Comparison of ENCODE assay signal across 1 cellular context in the genomic region with DNA sequence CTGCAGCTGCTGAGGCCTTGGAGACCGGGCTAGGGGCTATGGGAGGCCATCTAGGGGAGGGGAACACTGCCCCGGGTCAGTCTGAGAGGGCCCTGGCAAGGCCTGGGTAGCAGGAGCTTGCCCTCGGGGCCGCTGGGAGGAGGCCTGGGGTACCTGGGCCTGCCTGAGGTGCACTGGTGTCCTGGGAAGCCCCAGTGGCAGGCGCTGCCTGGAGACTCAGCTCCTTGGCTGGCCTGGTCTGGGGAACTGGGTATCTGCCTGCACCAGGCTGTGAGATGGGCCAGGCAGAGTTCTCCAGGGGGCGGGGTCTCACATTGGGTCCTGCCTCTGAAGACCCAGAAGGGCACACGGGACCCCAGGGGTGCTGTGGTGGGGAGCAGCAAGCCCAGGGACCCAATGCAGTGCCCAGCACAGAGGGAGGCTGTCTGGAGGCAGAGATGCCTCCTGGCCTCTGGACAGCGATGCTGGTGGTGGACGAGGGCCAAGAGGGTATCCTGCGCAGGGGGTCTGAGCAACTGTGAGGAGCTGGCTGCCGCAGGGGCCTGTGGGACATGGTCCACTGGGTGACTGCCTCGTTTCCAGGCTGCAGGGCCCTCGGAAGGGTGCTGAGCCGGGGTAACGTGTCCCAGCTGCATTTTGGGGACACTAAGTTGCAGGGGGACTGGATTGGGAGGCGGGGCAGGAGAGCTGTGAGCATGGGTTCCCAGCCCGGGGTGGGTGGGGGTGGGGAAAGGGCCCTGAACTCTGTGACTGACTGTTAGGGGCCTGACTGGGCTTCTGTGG.
TF ChIP-seq lines count a peak whose summit lies in the region.

No MANE protein-coding gene starts in this region.

TF ChIP-seq in HCT116, 20 proteins besides CTCF, POLR2A, EP300 and RAD21:
- TF ChIP-seq, protein P1, sequence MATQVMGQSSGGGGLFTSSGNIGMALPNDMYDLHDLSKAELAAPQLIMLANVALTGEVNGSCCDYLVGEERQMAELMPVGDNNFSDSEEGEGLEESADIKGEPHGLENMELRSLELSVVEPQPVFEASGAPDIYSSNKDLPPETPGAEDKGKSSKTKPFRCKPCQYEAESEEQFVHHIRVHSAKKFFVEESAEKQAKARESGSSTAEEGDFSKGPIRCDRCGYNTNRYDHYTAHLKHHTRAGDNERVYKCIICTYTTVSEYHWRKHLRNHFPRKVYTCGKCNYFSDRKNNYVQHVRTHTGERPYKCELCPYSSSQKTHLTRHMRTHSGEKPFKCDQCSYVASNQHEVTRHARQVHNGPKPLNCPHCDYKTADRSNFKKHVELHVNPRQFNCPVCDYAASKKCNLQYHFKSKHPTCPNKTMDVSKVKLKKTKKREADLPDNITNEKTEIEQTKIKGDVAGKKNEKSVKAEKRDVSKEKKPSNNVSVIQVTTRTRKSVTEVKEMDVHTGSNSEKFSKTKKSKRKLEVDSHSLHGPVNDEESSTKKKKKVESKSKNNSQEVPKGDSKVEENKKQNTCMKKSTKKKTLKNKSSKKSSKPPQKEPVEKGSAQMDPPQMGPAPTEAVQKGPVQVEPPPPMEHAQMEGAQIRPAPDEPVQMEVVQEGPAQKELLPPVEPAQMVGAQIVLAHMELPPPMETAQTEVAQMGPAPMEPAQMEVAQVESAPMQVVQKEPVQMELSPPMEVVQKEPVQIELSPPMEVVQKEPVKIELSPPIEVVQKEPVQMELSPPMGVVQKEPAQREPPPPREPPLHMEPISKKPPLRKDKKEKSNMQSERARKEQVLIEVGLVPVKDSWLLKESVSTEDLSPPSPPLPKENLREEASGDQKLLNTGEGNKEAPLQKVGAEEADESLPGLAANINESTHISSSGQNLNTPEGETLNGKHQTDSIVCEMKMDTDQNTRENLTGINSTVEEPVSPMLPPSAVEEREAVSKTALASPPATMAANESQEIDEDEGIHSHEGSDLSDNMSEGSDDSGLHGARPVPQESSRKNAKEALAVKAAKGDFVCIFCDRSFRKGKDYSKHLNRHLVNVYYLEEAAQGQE (IDR thresholded peaks at IDR 0.05; ENCODE audit: low read depth): no peak
- TF ChIP-seq TCF7L2 (IDR thresholded peaks at IDR 0.05; ENCODE audit: borderline replicate concordance, extremely low read depth, insufficient read depth, insufficient read length): no peak
- no peak for TF ChIP-seq EGR1 (IDR thresholded peaks at IDR 0.05; ENCODE audit: low read depth)
- TF ChIP-seq, protein P2, sequence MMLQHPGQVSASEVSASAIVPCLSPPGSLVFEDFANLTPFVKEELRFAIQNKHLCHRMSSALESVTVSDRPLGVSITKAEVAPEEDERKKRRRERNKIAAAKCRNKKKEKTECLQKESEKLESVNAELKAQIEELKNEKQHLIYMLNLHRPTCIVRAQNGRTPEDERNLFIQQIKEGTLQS (IDR thresholded peaks at IDR 0.05): no peak
- TF ChIP-seq JUND (IDR thresholded peaks at IDR 0.05): no peak
- TF ChIP-seq POLR2AphosphoS5 (IDR thresholded peaks at IDR 0.05; ENCODE audit: low read depth, low read length): no peak
